1 cellular context compared by ENCODE assay signal in the genomic region with DNA sequence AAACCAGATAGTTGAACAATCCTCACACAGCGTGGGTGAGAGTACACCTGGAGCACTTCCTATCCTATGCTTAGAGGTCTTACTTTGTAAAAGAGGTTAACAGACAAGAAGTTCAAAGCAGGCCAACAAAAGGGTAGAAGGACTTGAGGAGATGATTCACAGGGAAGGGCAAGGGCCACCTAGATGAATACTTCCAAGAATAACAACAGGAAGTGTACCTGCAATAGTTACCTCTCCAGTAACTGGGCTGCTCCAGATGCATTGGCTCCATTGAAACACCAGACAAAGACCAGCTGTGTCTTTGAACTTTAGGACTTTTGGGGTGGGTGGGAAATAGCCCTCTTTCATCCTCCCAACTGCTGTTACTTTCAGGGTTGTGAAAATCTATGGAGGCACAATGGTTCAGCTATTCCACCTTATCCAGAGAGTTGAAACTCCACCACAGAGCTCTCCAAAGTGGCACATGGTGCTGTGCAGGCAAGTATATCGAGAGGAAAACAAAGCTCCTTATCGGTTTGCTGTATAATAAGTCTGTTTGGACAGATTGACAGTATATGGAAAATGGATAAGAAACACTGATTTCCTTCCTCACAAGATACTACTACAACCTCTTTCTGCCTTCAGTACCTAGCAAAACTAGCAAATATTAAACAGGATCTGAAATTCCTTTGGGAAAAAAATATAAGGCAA.
TF ChIP-seq lines count a peak whose summit lies in the region.

No MANE protein-coding gene starts in this region.

TF ChIP-seq in K562, 482 proteins besides CTCF, POLR2A, EP300 and RAD21:
- TF ChIP-seq NR2F6 (CRISPR knock-in tag; IDR thresholded peaks at IDR 0.05) (no peak), KDM1A (IDR thresholded peaks at IDR 0.05) (peak; percentile 43 to 55; a peak in 3 of 4 replicates), HDAC1 (IDR thresholded peaks at IDR 0.05) (0 out of 4 replicates have a peak, but pooled peaks of 1 of the 2 experiments have one; percentile 26), RCOR1 (IDR thresholded peaks at IDR 0.05; ENCODE audit: borderline replicate concordance in 1 of 2, low read depth in 2 of 2, low read length in 2 of 2) (peak in 1 of 2 experiments; percentile 90; a peak in 2 of 4 replicates), CBFA2T3 (IDR thresholded peaks at IDR 0.05) (peak; percentile 55), SOX6 (IDR thresholded peaks at IDR 0.05) (peak; percentile 44), ZC3H4 (CRISPR knock-in tag; IDR thresholded peaks at IDR 0.05; ENCODE audit: borderline replicate concordance) (no peak), ZFP1 (CRISPR knock-in tag; IDR thresholded peaks at IDR 0.05) (peak; percentile 75), NFE2 (IDR thresholded peaks at IDR 0.05; ENCODE audit: low read depth) (peak; percentile 30; the same call in 1 of the 2 replicates)
- TF ChIP-seq, protein P1, sequence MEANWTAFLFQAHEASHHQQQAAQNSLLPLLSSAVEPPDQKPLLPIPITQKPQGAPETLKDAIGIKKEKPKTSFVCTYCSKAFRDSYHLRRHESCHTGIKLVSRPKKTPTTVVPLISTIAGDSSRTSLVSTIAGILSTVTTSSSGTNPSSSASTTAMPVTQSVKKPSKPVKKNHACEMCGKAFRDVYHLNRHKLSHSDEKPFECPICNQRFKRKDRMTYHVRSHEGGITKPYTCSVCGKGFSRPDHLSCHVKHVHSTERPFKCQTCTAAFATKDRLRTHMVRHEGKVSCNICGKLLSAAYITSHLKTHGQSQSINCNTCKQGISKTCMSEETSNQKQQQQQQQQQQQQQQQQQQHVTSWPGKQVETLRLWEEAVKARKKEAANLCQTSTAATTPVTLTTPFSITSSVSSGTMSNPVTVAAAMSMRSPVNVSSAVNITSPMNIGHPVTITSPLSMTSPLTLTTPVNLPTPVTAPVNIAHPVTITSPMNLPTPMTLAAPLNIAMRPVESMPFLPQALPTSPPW (CRISPR knock-in tag; IDR thresholded peaks at IDR 0.05), result no peak
